ENCODE assay signal across 17 cellular contexts in genomic region chr6:158050955-158051354, GRCh38.
DNase-seq lines count a peak whose midpoint lies in the region; ATAC-seq and TF ChIP-seq lines count a peak whose summit lies in the region.
"Had no signal": no experiment of that assay in that cellular context is flagged by ENCODE, and none has a peak within 500 bp of the region (broad histone marks: within the 10 kb centered on the region; RNA-seq: fewer than 3 reads in every experiment).

No MANE protein-coding gene starts in this region.

- no peaks in the 10 kb centered on the region for H3K9me3 ChIP-seq in psoas muscle
- no peaks in the 10 kb centered on the region for H3K9me3 ChIP-seq in sigmoid colon
- H3K9me3 ChIP-seq: upper lobe of right lung had no signal

- H3K27ac ChIP-seq in psoas muscle (peak overlapping the region; percentile 77), sigmoid colon (no peak overlapping the region)
- H3K27ac ChIP-seq: upper lobe of right lung had no signal

- WGBS in psoas muscle, 3 donors, result 45 to 65% (median 47%) methylated on average over 4 of the region's 4 CpGs
- WGBS in sigmoid colon, 2 donors, result 92 to 95% methylated on average over 4 of the region's 4 CpGs

- intact Hi-C loops in psoas muscle (cut with DNase I), result no loop called here
- intact Hi-C loops in sigmoid colon (cut with DNase I), result no loop called here

- TF ChIP-seq POLR2A in sigmoid colon (IDR thresholded peaks at IDR 0.05), result no peak

- H3K4me1 ChIP-seq in psoas muscle (peaks cover 31% of the 10 kb centered on the region), sigmoid colon (peaks cover 0 to 6% (median 0%) of the 10 kb centered on the region in 4 donors)
- H3K4me1 ChIP-seq: upper lobe of right lung had no signal

- H3K4me3 ChIP-seq in psoas muscle (no peak overlapping the region), sigmoid colon (no peak overlapping the region)
- H3K4me3 ChIP-seq: K562, upper lobe of right lung had no signal

- no peak for TF ChIP-seq EP300 in sigmoid colon (IDR thresholded peaks at IDR 0.05)

- H3K27me3 ChIP-seq in psoas muscle (ENCODE audit: insufficient read depth in 3 of 3, low read length in 2 of 3) (no peaks in the 10 kb centered on the region), sigmoid colon (no peaks in the 10 kb centered on the region)
- H3K27me3 ChIP-seq: upper lobe of right lung had no signal

- DNase-seq in activated T-cell treated with anti-CD3 and anti-CD28 coated beads, Interleukin-2, amount 50 U/mL, for 1 hour, result peak; percentile 6
- DNase-seq in activated T-cell treated with anti-CD3 and anti-CD28 coated beads for 4 hours (no peak), M059J (ENCODE audit: low read depth) (peak; percentile 45), psoas muscle (peak in 1 of 2 donors; percentile 77), sigmoid colon (no peak), germinal center (ENCODE audit: low spot score) (no peak), NCI-H2081 treated with DMSO at 0.1 percent for 48 hours (lab: John Stamatoyannopoulos, UW) (no peak)
- DNase-seq: activated CD4-positive, alpha-beta T cell treated with anti-CD3 and anti-CD28 coated beads for 1 hour; activated CD8-positive, alpha-beta memory T cell treated with anti-CD3 and anti-CD28 coated beads, Interleukin-2, amount 50 U/mL, for 48 hours; naive B cell; NCI-H1092; NK-92 treated with Interleukin-12 subunit alpha and Interleukin-12 subunit beta, amount 100 ng/mL, for 24 hours; SHP77 treated with DMSO at 0.1 percent for 48 hours had no signal

- ATAC-seq in esophagus mucosa, result peak; percentile 14
- peak; percentile 78 to 89 (median 84) for ATAC-seq in psoas muscle
- ATAC-seq: activated naive CD4-positive, alpha-beta T cell treated with anti-CD3 and anti-CD28 coated beads, Interleukin-2, amount 50 U/mL, for 72 hours; K562; upper lobe of right lung had no signal

- H3K36me3 ChIP-seq in psoas muscle (ENCODE audit: insufficient read depth in 1 of 2, low read depth in 1 of 2), result peaks cover 0 to 4% of the 10 kb centered on the region in 2 donors
- peaks cover 0 to 4% (median 0%) of the 10 kb centered on the region in 4 donors for H3K36me3 ChIP-seq in sigmoid colon
- H3K36me3 ChIP-seq: upper lobe of right lung had no signal

- TF ChIP-seq CTCF in psoas muscle (IDR thresholded peaks at IDR 0.05) (no peak), sigmoid colon (IDR thresholded peaks at IDR 0.05) (no peak)

Comparison
In these comparisons a context has a peak if more than half of its experiments do, and no peak if none do; other contexts are left out.
1. DNase-seq: peak in activated T-cell treated with anti-CD3 and anti-CD28 coated beads, Interleukin-2, amount 50 U/mL, for 1 hour (single experiment) and M059J (single experiment); none in activated T-cell treated with anti-CD3 and anti-CD28 coated beads for 4 hours (single experiment), sigmoid colon (single experiment), germinal center (single experiment) and NCI-H2081 treated with DMSO at 0.1 percent for 48 hours (single experiment).